ENCODE assay signal across 19 cellular contexts in genomic region chr10:6586501-6586900, GRCh38. TPM values are rescaled to one million over a fixed set of nuclear protein-coding genes. Genes with fewer than 3 reads are reported as not detected.
DNase-seq lines count a peak whose midpoint lies in the region; ATAC-seq and TF ChIP-seq lines count a peak whose summit lies in the region.
"Had no signal": no experiment of that assay in that cellular context is flagged by ENCODE, and none has a peak within 500 bp of the region (broad histone marks: within the 10 kb centered on the region; RNA-seq: fewer than 3 reads in every experiment).

No MANE protein-coding gene starts in this region.

- POLR2A ChIA-PET in T-cell (lab: Charles Lee): interaction anchor here in 1 of 2 donors (1.2 to 1.6 kb wide), 2 partner anchors 10 to 21 kb away, joined by 3 to 5 read pairs; no protein-coding TSS in a partner anchor
- POLR2A ChIA-PET in activated naive CD8-positive, alpha-beta T cell treated with anti-CD3 and anti-CD28 coated beads, Interleukin-2, amount 10 ng/mL, durations not matched to agents 7 days and 5 days (lab: Charles Lee): interaction anchor here (1.0 to 16.7 kb wide), 8 partner anchors 6 to 98 kb away, joined by 3 to 382 read pairs (median 7); partner anchors contain the start of gene PRKCQ
- POLR2A ChIA-PET in MCF 10A (lab: Yijun Ruan, JAX): interaction anchor here (0.9 kb wide), 1 partner anchor 21 kb away, joined by 3 read pairs; no protein-coding TSS in a partner anchor

- H3K27me3 ChIP-seq in gastrocnemius medialis: no peaks in the 10 kb centered on the region
- H3K27me3 ChIP-seq: cardiac muscle cell had no signal

- peaks cover 14 to 15% of the 10 kb centered on the region in 2 donors for H3K4me1 ChIP-seq in gastrocnemius medialis

- peak overlapping the region in 2 of 4 donors; percentile 35 to 46 for H3K27ac ChIP-seq in gastrocnemius medialis
- H3K27ac ChIP-seq: cardiac muscle cell, HL-60 had no signal

- peaks cover 0 to 4% of the 10 kb centered on the region in 2 donors for H3K9me3 Mint-ChIP-seq in activated T-cell treated with anti-CD3 and anti-CD28 coated beads, Interleukin-2, amount 50 U/mL, for 72 hours
- H3K9me3 Mint-ChIP-seq in T-cell (no peaks in the 10 kb centered on the region), MCF 10A (ENCODE audit: unreplicated experiment) (no peaks in the 10 kb centered on the region)
- no peaks in the 10 kb centered on the region for H3K9me3 Mint-ChIP-seq in activated naive CD8-positive, alpha-beta T cell treated with anti-CD3 and anti-CD28 coated beads, Interleukin-2, amount 10 ng/mL, durations not matched to agents 7 days and 5 days
- H3K9me3 Mint-ChIP-seq: memory B cell, naive B cell had no signal

- peak overlapping the region; percentile 92 to 98 for H3K4me3 Mint-ChIP-seq in activated T-cell treated with anti-CD3 and anti-CD28 coated beads, Interleukin-2, amount 50 U/mL, for 72 hours
- H3K4me3 Mint-ChIP-seq in T-cell (peak overlapping the region; percentile 91 to 95 (median 94)), MCF 10A (ENCODE audit: unreplicated experiment) (no peak overlapping the region)
- peak overlapping the region; percentile 96 for H3K4me3 Mint-ChIP-seq in activated naive CD8-positive, alpha-beta T cell treated with anti-CD3 and anti-CD28 coated beads, Interleukin-2, amount 10 ng/mL, durations not matched to agents 7 days and 5 days
- H3K4me3 Mint-ChIP-seq: memory B cell, naive B cell had no signal

- no peak for TF ChIP-seq POLR2A in gastrocnemius medialis (IDR thresholded peaks at IDR 0.05)

- peaks cover 98% of the 10 kb centered on the region for H3K4me1 Mint-ChIP-seq in activated T-cell treated with anti-CD3 and anti-CD28 coated beads, Interleukin-2, amount 50 U/mL, for 72 hours (ENCODE audit: low read depth)
- peaks cover 91 to 98% (median 93%) of the 10 kb centered on the region in 3 donors for H3K4me1 Mint-ChIP-seq in T-cell
- peaks cover 68% of the 10 kb centered on the region for H3K4me1 Mint-ChIP-seq in activated naive CD8-positive, alpha-beta T cell treated with anti-CD3 and anti-CD28 coated beads, Interleukin-2, amount 10 ng/mL, durations not matched to agents 7 days and 5 days
- no peaks in the 10 kb centered on the region for H3K4me1 Mint-ChIP-seq in MCF 10A (ENCODE audit: insufficient read depth, unreplicated experiment)
- H3K4me1 Mint-ChIP-seq: memory B cell had no signal

- peaks cover 0 to 25% of the 10 kb centered on the region in 2 donors for H3K36me3 ChIP-seq in gastrocnemius medialis
- H3K36me3 ChIP-seq: cardiac muscle cell had no signal

- CTCF ChIA-PET in T-cell (lab: Charles Lee): interaction anchor here (0.6 to 1.7 kb wide), 4 partner anchors 11 to 141 kb away, joined by 3 to 7 read pairs (median 4); no protein-coding TSS in a partner anchor
- CTCF ChIA-PET in MCF 10A (lab: Yijun Ruan, JAX): no interaction called here

- no peaks in the 10 kb centered on the region for H3K27me3 Mint-ChIP-seq in activated T-cell treated with anti-CD3 and anti-CD28 coated beads, Interleukin-2, amount 50 U/mL, for 72 hours (ENCODE audit: low read depth)
- H3K27me3 Mint-ChIP-seq in T-cell: no peaks in the 10 kb centered on the region
- no peaks in the 10 kb centered on the region for H3K27me3 Mint-ChIP-seq in activated naive CD8-positive, alpha-beta T cell treated with anti-CD3 and anti-CD28 coated beads, Interleukin-2, amount 10 ng/mL, durations not matched to agents 7 days and 5 days
- H3K27me3 Mint-ChIP-seq in MCF 10A (ENCODE audit: insufficient read depth, unreplicated experiment): no peaks in the 10 kb centered on the region

- peak overlapping the region; percentile 100 for H3K27ac Mint-ChIP-seq in activated T-cell treated with anti-CD3 and anti-CD28 coated beads, Interleukin-2, amount 50 U/mL, for 72 hours
- H3K27ac Mint-ChIP-seq in T-cell: peak overlapping the region; percentile 98 to 100
- peak overlapping the region; percentile 97 for H3K27ac Mint-ChIP-seq in activated naive CD8-positive, alpha-beta T cell treated with anti-CD3 and anti-CD28 coated beads, Interleukin-2, amount 10 ng/mL, durations not matched to agents 7 days and 5 days
- no peak overlapping the region for H3K27ac Mint-ChIP-seq in MCF 10A (ENCODE audit: low read depth, unreplicated experiment)
- H3K27ac Mint-ChIP-seq: memory B cell had no signal

- H3K9me3 ChIP-seq in gastrocnemius medialis: no peaks in the 10 kb centered on the region

- no TSS peak for BruUV-seq in MCF 10A (replicated peaks; lab: Mats Ljungman, UMichigan)

- no peak overlapping the region for H3K4me3 ChIP-seq in gastrocnemius medialis
- H3K4me3 ChIP-seq: cardiac muscle cell had no signal

- ATAC-seq in activated T-cell treated with anti-CD3 and anti-CD28 coated beads, Interleukin-2, amount 50 U/mL, for 72 hours (replicated peaks in 1 of 2): peak; percentile 29 to 41
- ATAC-seq in T-cell (replicated peaks in 1 of 4) (peak in 2 of 4 experiments; percentile 27 to 55), gastrocnemius medialis (no peak)
- ATAC-seq in activated naive CD8-positive, alpha-beta T cell treated with anti-CD3 and anti-CD28 coated beads, Interleukin-2, amount 10 ng/mL, durations not matched to agents 7 days and 5 days (ENCODE audit: low read depth): peak; percentile 23
- ATAC-seq in stimulated activated naive CD8-positive, alpha-beta T cell treated with anti-CD3 and anti-CD28 coated beads, Interleukin-15, Interleukin-2, amounts not matched to agents 100 U/mL and 50 U/mL, for 24 hours: peak; percentile 50
- ATAC-seq: HepG2, Right ventricle myocardium inferior had no signal

- peak in 1 of 2 donors; percentile 19 for DNase-seq in activated T-cell treated with anti-CD3 and anti-CD28 coated beads, Interleukin-2, amount 50 U/mL, for 72 hours
- no peak for DNase-seq in activated T-cell treated with anti-CD3 and anti-CD28 coated beads, Interleukin-2, amount 50 U/mL, for 1 hour
- DNase-seq in T-cell (no peak), MCF 10A (ENCODE audit: unreplicated experiment) (no peak), gastrocnemius medialis (no peak)
- DNase-seq in activated naive CD8-positive, alpha-beta T cell treated with anti-CD3 and anti-CD28 coated beads, Interleukin-2, amount 10 ng/mL, durations not matched to agents 7 days and 5 days: no peak
- peak; percentile 57 for DNase-seq in stimulated activated naive CD8-positive, alpha-beta T cell treated with anti-CD3 and anti-CD28 coated beads, Interleukin-15, Interleukin-2, amounts not matched to agents 100 U/mL and 50 U/mL, for 24 hours
- DNase-seq: anterior cingulate cortex, dermis blood vessel endothelial cell, naive B cell, NCI-H1105 treated with DMSO at 0.1 percent for 48 hours, NCI-H2081 treated with DMSO at 0.1 percent for 48 hours, NCI-H82, OCI-M1 had no signal

- in situ Hi-C loops in gastrocnemius medialis (cut with MboI; ENCODE audit: low sequenced_read_pairs in 4 of 4): loop anchor here in 1 of 4 donors (10.0 kb wide), 1 partner anchor 58 kb away; no protein-coding TSS in a partner anchor

- intact Hi-C loops in MCF 10A (cut with micrococcal nuclease): no loop called here
- intact Hi-C loops in gastrocnemius medialis (cut with DNase I; ENCODE audit: low total_unique reads): loop anchor here (10.0 kb wide), 2 partner anchors 172 to 902 kb away; partner anchors contain the start of gene TASOR2

- H3K36me3 Mint-ChIP-seq in activated T-cell treated with anti-CD3 and anti-CD28 coated beads, Interleukin-2, amount 50 U/mL, for 72 hours (ENCODE audit: insufficient read depth in 2 of 2): peaks cover 23 to 37% of the 10 kb centered on the region in 2 donors
- H3K36me3 Mint-ChIP-seq in T-cell (peaks cover 66% of the 10 kb centered on the region), MCF 10A (ENCODE audit: insufficient read depth, unreplicated experiment) (no peaks in the 10 kb centered on the region)
- peaks cover 78% of the 10 kb centered on the region for H3K36me3 Mint-ChIP-seq in activated naive CD8-positive, alpha-beta T cell treated with anti-CD3 and anti-CD28 coated beads, Interleukin-2, amount 10 ng/mL, durations not matched to agents 7 days and 5 days
- H3K36me3 Mint-ChIP-seq: memory B cell had no signal

- TF ChIP-seq CTCF in MCF 10A (IDR thresholded peaks at IDR 0.05; ENCODE audit: unreplicated experiment) (no peak), gastrocnemius medialis (IDR thresholded peaks at IDR 0.05 in 4 of 5, conservative IDR thresholded peaks at IDR 0.05 in 1 of 5) (no peak)

RNA-seq across cellular contexts. Expression of gene PRKCQ, which starts 6.4 kb away (rescaled TPM):
- total RNA-seq in activated T-cell treated with anti-CD3 and anti-CD28 coated beads, Interleukin-2, amount 50 U/mL, for 72 hours: 10 to 100 TPM; 42.9 to 49.2 TPM
- 10 to 100 TPM; 60.3 to 67.4 (median 61.6) TPM for total RNA-seq in T-cell
- 10 to 100 TPM; 61.2 to 61.8 TPM for total RNA-seq in activated naive CD8-positive, alpha-beta T cell treated with anti-CD3 and anti-CD28 coated beads, Interleukin-2, amount 10 ng/mL, durations not matched to agents 7 days and 5 days
- total RNA-seq in MCF 10A (2022): 0.44 and 0.52 TPM in 2 replicates
- total RNA-seq in gastrocnemius medialis: 10 to 100 TPM; 25.8 to 70.7 (median 38.8) TPM

Comparison
In these comparisons a context has a peak if more than half of its experiments do, and no peak if none do; other contexts are left out.
1. ATAC-seq: peak in activated T-cell treated with anti-CD3 and anti-CD28 coated beads, Interleukin-2, amount 50 U/mL, for 72 hours (2 of 2), activated naive CD8-positive, alpha-beta T cell treated with anti-CD3 and anti-CD28 coated beads, Interleukin-2, amount 10 ng/mL, durations not matched to agents 7 days and 5 days (single experiment) and stimulated activated naive CD8-positive, alpha-beta T cell treated with anti-CD3 and anti-CD28 coated beads, Interleukin-15, Interleukin-2, amounts not matched to agents 100 U/mL and 50 U/mL, for 24 hours (single experiment); none in gastrocnemius medialis (0 of 2).
2. RNA of gene PRKCQ, which starts 6.4 kb away (total RNA-seq): 61.2 to 61.8 TPM in activated naive CD8-positive, alpha-beta T cell treated with anti-CD3 and anti-CD28 coated beads, Interleukin-2, amount 10 ng/mL, durations not matched to agents 7 days and 5 days, 60.3 to 67.4 TPM in T-cell, 42.9 to 49.2 TPM in activated T-cell treated with anti-CD3 and anti-CD28 coated beads, Interleukin-2, amount 50 U/mL, for 72 hours and 25.8 to 70.7 TPM in gastrocnemius medialis; 0.44 to 0.52 TPM in MCF 10A; every median in the first group is over 10 times any median in the second.